10 cellular contexts compared by ENCODE assay signal in genomic region chr6:137811912-137812553, GRCh38. TPM values are rescaled to one million over a fixed set of nuclear protein-coding genes. Genes with fewer than 3 reads are reported as not detected.
DNase-seq lines count a peak whose midpoint lies in the region; ATAC-seq and TF ChIP-seq lines count a peak whose summit lies in the region.
"Had no signal": no experiment of that assay in that cellular context is flagged by ENCODE, and none has a peak within 500 bp of the region (broad histone marks: within the 10 kb centered on the region; RNA-seq: fewer than 3 reads in every experiment).

No MANE protein-coding gene starts in this region.

- TF ChIP-seq EP300 in upper lobe of left lung (IDR thresholded peaks at IDR 0.05) = no peak

- no peaks in the 10 kb centered on the region for H3K27me3 Mint-ChIP-seq in activated naive CD4-positive, alpha-beta T cell treated with anti-CD3 and anti-CD28 coated beads, Interleukin-2, amount 50 U/mL, for 24 hours
- peaks cover 2 to 11% (median 2%) of the 10 kb centered on the region in 3 donors for H3K27me3 Mint-ChIP-seq in immature natural killer cell (ENCODE audit: low read depth in 3 of 3)

- peak overlapping the region; percentile 89 for H3K27ac Mint-ChIP-seq in activated naive CD4-positive, alpha-beta T cell treated with anti-CD3 and anti-CD28 coated beads, Interleukin-2, amount 50 U/mL, for 24 hours
- H3K27ac Mint-ChIP-seq in immature natural killer cell = peak overlapping the region; percentile 80 to 96 (median 90)

- H3F3A ChIP-seq in SU-DHL-6 (ENCODE audit: insufficient read depth) = no peaks in the 10 kb centered on the region

- no peak for DNase-seq in activated naive CD4-positive, alpha-beta T cell treated with Interleukin-2 at 50 U/mL for 16 hours
- DNase-seq in immature natural killer cell = no peak
- DNase-seq in upper lobe of left lung = no peak
- DNase-seq in NAMALWA (ENCODE audit: low spot score) = no peak
- DNase-seq in omental fat pad (ENCODE audit: low spot score) = no peak
- DNase-seq in inferior parietal cortex (ENCODE audit: extremely low spot score) = no peak
- DNase-seq: NCI-H1694 treated with DMSO at 0.1 percent for 48 hours had no signal

- H4K20me1 ChIP-seq in SU-DHL-6 (ENCODE audit: low read depth, low read length) = no peaks in the 10 kb centered on the region

- no peaks in the 10 kb centered on the region for H3K79me2 ChIP-seq in SU-DHL-6 (ENCODE audit: insufficient read depth, low read length)

- H2AFZ ChIP-seq in SU-DHL-6 (ENCODE audit: low read depth, low read length, severe bottlenecking) = peak overlapping the region; percentile 92

- H3K9me3 ChIP-seq in SU-DHL-6 (ENCODE audit: insufficient read depth, low read length) (no peaks in the 10 kb centered on the region), upper lobe of left lung (no peaks in the 10 kb centered on the region)

- H3K4me2 ChIP-seq in SU-DHL-6 (ENCODE audit: low read depth, low read length, poor library complexity, severe bottlenecking) = peak overlapping the region; percentile 59

- ATAC-seq in upper lobe of left lung (ENCODE audit: low FRiP score in 2 of 2) = peak in 1 of 2 donors; percentile 65
- no peak for ATAC-seq in omental fat pad (ENCODE audit: low FRiP score)

- 43 to 58% methylated on average over 6 of the region's 6 CpGs for WGBS in upper lobe of left lung, 2 donors

- no peaks in the 10 kb centered on the region for H3K9me3 Mint-ChIP-seq in activated naive CD4-positive, alpha-beta T cell treated with anti-CD3 and anti-CD28 coated beads, Interleukin-2, amount 50 U/mL, for 24 hours
- H3K9me3 Mint-ChIP-seq in immature natural killer cell = no peaks in the 10 kb centered on the region

- H3K9me2 ChIP-seq in SU-DHL-6 (replicated peaks; ENCODE audit: insufficient read depth, low read length) = no peaks in the 10 kb centered on the region

- H3K36me3 ChIP-seq in SU-DHL-6 (ENCODE audit: low read length) (no peaks in the 10 kb centered on the region), upper lobe of left lung (no peaks in the 10 kb centered on the region)

- H3K4me1 ChIP-seq in upper lobe of left lung = peaks cover 7 to 20% (median 14%) of the 10 kb centered on the region in 4 donors

- H3K4me3 ChIP-seq in SU-DHL-6 (ENCODE audit: insufficient read depth, low read length, poor library complexity, severe bottlenecking) (peak overlapping the region; percentile 20), upper lobe of left lung (no peak overlapping the region)

- no peak overlapping the region for H3K27ac ChIP-seq in SU-DHL-6 (ENCODE audit: low read depth, low read length)
- H3K27ac ChIP-seq in upper lobe of left lung = peak overlapping the region; percentile 48 to 74 (median 72)
- H3K27ac ChIP-seq: C4-2B had no signal

- H3K27me3 ChIP-seq in SU-DHL-6 (ENCODE audit: low read length) = no peaks in the 10 kb centered on the region
- H3K27me3 ChIP-seq in upper lobe of left lung = no peaks in the 10 kb centered on the region

- H3K9ac ChIP-seq in SU-DHL-6 (ENCODE audit: low read length) = peak overlapping the region; percentile 34; the same call in 1 of the 2 replicates

- peak overlapping the region; percentile 69 for H3K4me3 Mint-ChIP-seq in activated naive CD4-positive, alpha-beta T cell treated with anti-CD3 and anti-CD28 coated beads, Interleukin-2, amount 50 U/mL, for 24 hours
- H3K4me3 Mint-ChIP-seq in immature natural killer cell = peak overlapping the region; percentile 51 to 73 (median 59)

- no peak for TF ChIP-seq POLR2A in upper lobe of left lung (IDR thresholded peaks at IDR 0.05)

- peaks cover 2% of the 10 kb centered on the region for H3K36me3 Mint-ChIP-seq in activated naive CD4-positive, alpha-beta T cell treated with anti-CD3 and anti-CD28 coated beads, Interleukin-2, amount 50 U/mL, for 24 hours
- H3K36me3 Mint-ChIP-seq in immature natural killer cell = no peaks in the 10 kb centered on the region

- H3K4me1 Mint-ChIP-seq in activated naive CD4-positive, alpha-beta T cell treated with anti-CD3 and anti-CD28 coated beads, Interleukin-2, amount 50 U/mL, for 24 hours = peaks cover 80% of the 10 kb centered on the region
- peaks cover 35 to 38% of the 10 kb centered on the region in 2 donors for H3K4me1 Mint-ChIP-seq in immature natural killer cell

- TF ChIP-seq CTCF in SU-DHL-6 (IDR thresholded peaks at IDR 0.05; ENCODE audit: insufficient read depth, low read length, poor library complexity, severe bottlenecking) = no peak
- TF ChIP-seq CTCF in upper lobe of left lung (IDR thresholded peaks at IDR 0.05) = no peak
- no peak for TF ChIP-seq CTCF in omental fat pad (IDR thresholded peaks at IDR 0.05)

RNA-seq across cellular contexts. Expression of gene TNFAIP3, which starts 55.0 kb away (rescaled TPM):
- 100 to 1,000 TPM in 2 of 3 donors, 10 to 100 TPM in 1; 55.8 to 118 (median 117) TPM for polyA plus RNA-seq in immature natural killer cell
- total RNA-seq in upper lobe of left lung = 10 to 100 TPM; 35.3 to 76.4 (median 52.2) TPM
- 100 to 1,000 TPM in 1 of 4 donors, 10 to 100 TPM in 3; 24.2 to 250 (median 44.5) TPM for total RNA-seq in omental fat pad
